Comparison of ENCODE assay signal across 16 cellular contexts in the genomic region with DNA sequence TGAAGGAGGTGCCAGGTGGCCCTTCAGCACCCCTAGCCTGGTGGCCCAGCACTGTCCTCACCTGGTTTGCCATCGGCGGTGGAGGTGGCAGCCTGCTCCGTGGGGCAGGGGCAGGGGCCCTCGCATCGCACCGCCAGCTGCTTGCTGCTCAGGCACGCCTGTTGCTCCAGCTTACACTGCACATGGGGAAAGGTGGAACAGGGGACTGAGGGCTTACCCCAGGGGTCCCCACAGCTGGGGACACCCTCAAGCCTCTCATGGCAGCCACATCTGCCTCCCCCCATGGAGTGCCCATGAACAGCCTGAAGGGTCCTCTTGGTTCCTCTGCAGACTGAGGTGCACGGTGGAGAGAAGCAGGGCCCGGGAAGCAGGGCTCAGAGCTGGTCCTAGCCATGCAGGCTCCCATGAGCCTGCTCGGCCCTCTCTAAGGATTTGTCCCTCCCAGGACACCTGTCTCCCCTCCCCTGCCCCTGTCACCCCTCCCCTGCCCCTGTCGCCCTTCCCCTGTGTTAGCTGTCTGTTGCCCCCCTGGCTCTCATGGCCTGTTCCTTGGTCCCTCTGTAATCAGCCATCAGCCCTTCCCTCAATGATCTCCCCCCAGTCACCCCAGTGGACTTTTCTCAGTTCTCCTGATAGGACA. TPM values are rescaled to one million over a fixed set of nuclear protein-coding genes. Genes with fewer than 3 reads are reported as not detected.
DNase-seq lines count a peak whose midpoint lies in the region; ATAC-seq, FAIRE-seq and TF ChIP-seq lines count a peak whose summit lies in the region.
"Had no signal": no experiment of that assay in that cellular context is flagged by ENCODE, and none has a peak within 500 bp of the region (broad histone marks: within the 10 kb centered on the region; RNA-seq: fewer than 3 reads in every experiment).

No MANE protein-coding gene starts in this region.

- TF ChIP-seq CTCF in Loucy (conservative IDR thresholded peaks at IDR 0.05; ENCODE audit: low read length), result no peak

- CTCF ChIA-PET in activated naive CD4-positive, alpha-beta T cell treated with anti-CD3 and anti-CD28 coated beads for 36 hours (lab: Charles Lee), result interaction anchor here (0.6 to 1.2 kb wide), 3 partner anchors 22 to 156 kb away, joined by 3 to 11 read pairs (median 3); no protein-coding TSS in a partner anchor

- H3K27ac Mint-ChIP-seq in activated naive CD4-positive, alpha-beta T cell treated with anti-CD3 and anti-CD28 coated beads for 36 hours, result peak overlapping the region; percentile 53
- peak overlapping the region; percentile 71 for H3K27ac Mint-ChIP-seq in memory B cell
- H3K27ac Mint-ChIP-seq: activated naive CD4-positive, alpha-beta T cell treated with anti-CD3 and anti-CD28 coated beads, Interleukin-2, amount 10 ng/mL, durations not matched to agents 7 days and 5 days had no signal

- DNase-seq in activated naive CD4-positive, alpha-beta T cell treated with anti-CD3 and anti-CD28 coated beads for 36 hours, result no peak
- no peak for DNase-seq in activated naive CD4-positive, alpha-beta T cell (lab: John Stamatoyannopoulos, UW)
- DNase-seq in memory B cell (ENCODE audit: low spot score in 2 of 2) (no peak), sciatic nerve (ENCODE audit: low spot score) (no peak), OCI-M1 (lab: John Stamatoyannopoulos, UW) (no peak), NCI-H446 treated with DMSO at 0.1 percent for 48 hours (lab: John Stamatoyannopoulos, UW) (no peak), GM19239 (ENCODE audit: insufficient read length, low spot score) (no peak)
- DNase-seq: activated CD4-positive, CD25-positive, alpha-beta regulatory T cell treated with anti-CD3 and anti-CD28 coated beads, Interleukin-2, amount 50 U/mL, for 72 hours; activated naive CD4-positive, alpha-beta T cell treated with anti-CD3 and anti-CD28 coated beads, Interleukin-2, amount 10 ng/mL, durations not matched to agents 7 days and 5 days; DMS153; glutamatergic neuron; NCI-H1105 treated with DMSO at 0.1 percent for 48 hours; NCI-H524 treated with DMSO at 0.1 percent for 48 hours had no signal

- H3K4me3 Mint-ChIP-seq in activated naive CD4-positive, alpha-beta T cell treated with anti-CD3 and anti-CD28 coated beads for 36 hours, result no peak overlapping the region
- H3K4me3 Mint-ChIP-seq in memory B cell, result no peak overlapping the region
- H3K4me3 Mint-ChIP-seq: activated naive CD4-positive, alpha-beta T cell treated with anti-CD3 and anti-CD28 coated beads, Interleukin-2, amount 10 ng/mL, durations not matched to agents 7 days and 5 days had no signal

- no peak for FAIRE-seq in GM19239 (lab: Jason Lieb, UNC)
- FAIRE-seq: G401.6 had no signal

- peak overlapping the region; percentile 82 for H3K4me3 ChIP-seq in Loucy (ENCODE audit: low read length, poor library complexity, severe bottlenecking)
- H3K4me3 ChIP-seq: right atrium auricular region had no signal

- no peak overlapping the region for H2AFZ ChIP-seq in Loucy (ENCODE audit: low read length)

- peak overlapping the region; percentile 90 for H3K4me2 ChIP-seq in Loucy (ENCODE audit: low read depth, low read length, poor library complexity, severe bottlenecking)

- peaks cover 44% of the 10 kb centered on the region for H3K4me1 ChIP-seq in Loucy (ENCODE audit: insufficient read depth, low read length, poor library complexity, severe bottlenecking)

- H4K20me1 ChIP-seq in Loucy (ENCODE audit: insufficient read depth, low read length, poor library complexity, severe bottlenecking), result peaks cover 3% of the 10 kb centered on the region

- H3K9ac ChIP-seq in Loucy (ENCODE audit: low read depth, low read length, poor library complexity, severe bottlenecking), result peak overlapping the region; percentile 87

- H3K27me3 Mint-ChIP-seq in activated naive CD4-positive, alpha-beta T cell treated with anti-CD3 and anti-CD28 coated beads for 36 hours (ENCODE audit: low read depth), result no peaks in the 10 kb centered on the region
- H3K27me3 Mint-ChIP-seq in memory B cell, result no peaks in the 10 kb centered on the region
- H3K27me3 Mint-ChIP-seq: activated naive CD4-positive, alpha-beta T cell treated with anti-CD3 and anti-CD28 coated beads, Interleukin-2, amount 10 ng/mL, durations not matched to agents 7 days and 5 days had no signal

- peaks cover 35% of the 10 kb centered on the region for H3K79me2 ChIP-seq in Loucy (ENCODE audit: insufficient read depth, low read length)

- H3K36me3 ChIP-seq in Loucy (ENCODE audit: insufficient read depth, low read length), result peaks cover 14% of the 10 kb centered on the region; the same call in 1 of the 2 replicates
- H3K36me3 ChIP-seq: right atrium auricular region had no signal

- H3K4me1 Mint-ChIP-seq in activated naive CD4-positive, alpha-beta T cell treated with anti-CD3 and anti-CD28 coated beads for 36 hours (ENCODE audit: low read depth), result peaks cover 18% of the 10 kb centered on the region
- H3K4me1 Mint-ChIP-seq in memory B cell, result no peaks in the 10 kb centered on the region

- H3F3A ChIP-seq in Loucy (ENCODE audit: low read depth), result no peaks in the 10 kb centered on the region

- no peaks in the 10 kb centered on the region for H3K9me3 Mint-ChIP-seq in activated naive CD4-positive, alpha-beta T cell treated with anti-CD3 and anti-CD28 coated beads for 36 hours
- H3K9me3 Mint-ChIP-seq in memory B cell, result no peaks in the 10 kb centered on the region
- H3K9me3 Mint-ChIP-seq: activated naive CD4-positive, alpha-beta T cell treated with anti-CD3 and anti-CD28 coated beads, Interleukin-2, amount 10 ng/mL, durations not matched to agents 7 days and 5 days had no signal

- intact Hi-C loops in activated naive CD4-positive, alpha-beta T cell treated with anti-CD3 and anti-CD28 coated beads for 36 hours (cut with micrococcal nuclease), result no loop called here
- intact Hi-C loops in sciatic nerve (cut with DNase I), result no loop called here

- H3K9me3 ChIP-seq in Loucy (ENCODE audit: insufficient read depth, low read depth, low read length), result no peaks in the 10 kb centered on the region
- H3K9me3 ChIP-seq: right atrium auricular region had no signal

- ATAC-seq in memory B cell (ENCODE audit: low read depth), result no peak
- peak; percentile 11 for ATAC-seq in sciatic nerve

- H3K27me3 ChIP-seq in Loucy (ENCODE audit: insufficient read depth, low read length, poor library complexity, severe bottlenecking), result no peaks in the 10 kb centered on the region
- H3K27me3 ChIP-seq: right atrium auricular region had no signal

- H3K9me2 ChIP-seq in Loucy (replicated peaks; ENCODE audit: low read depth, low read length), result no peaks in the 10 kb centered on the region

- H3K36me3 Mint-ChIP-seq in activated naive CD4-positive, alpha-beta T cell treated with anti-CD3 and anti-CD28 coated beads for 36 hours (ENCODE audit: low read depth), result peaks cover 47% of the 10 kb centered on the region
- H3K36me3 Mint-ChIP-seq in memory B cell, result peaks cover 38% of the 10 kb centered on the region

RNA-seq across cellular contexts. Expression of a gene that starts 20.1 kb away (rescaled TPM):
- total RNA-seq in activated naive CD4-positive, alpha-beta T cell treated with anti-CD3 and anti-CD28 coated beads for 36 hours, result 100 to 1,000 TPM; 205 to 208 TPM
- 5.3 TPM for total RNA-seq in sciatic nerve

Comparison
In these comparisons a context has a peak if more than half of its experiments do, and no peak if none do; other contexts are left out.
1. RNA of a gene that starts 20.1 kb away (total RNA-seq): 205 to 208 TPM in activated naive CD4-positive, alpha-beta T cell treated with anti-CD3 and anti-CD28 coated beads for 36 hours; 5.3 TPM in sciatic nerve (single experiment); every median in the first group is over 10 times any median in the second.